ENCODE assay signal across 22 cellular contexts in genomic region chr1:226908913-226909312, GRCh38.
"Had no signal": no experiment of that assay in that cellular context is flagged by ENCODE, and none has a peak within 500 bp of the region (broad histone marks: within the 10 kb centered on the region; RNA-seq: fewer than 3 reads in every experiment).

No MANE protein-coding gene starts in this region.

- H3K9me3 Mint-ChIP-seq: activated B cell treated with CpG ODN at 0.5 μM for 24 hours; activated CD8-positive, alpha-beta T cell treated with anti-CD3 and anti-CD28 coated beads for 36 hours; activated naive CD4-positive, alpha-beta T cell treated with anti-CD3 and anti-CD28 coated beads, Interleukin-2, amount 50 U/mL, for 24 hours; activated naive CD8-positive, alpha-beta T cell treated with anti-CD3 and anti-CD28 coated beads, Interleukin-2, amount 50 U/mL, for 24 hours; activated T-helper 2 cell treated with anti-CD3 and anti-CD28 coated beads, Interferon-gamma antibody, Interleukin-2, Interleukin-4, amounts not matched to agents 10 μg/mL and 5 μg/mL and 100 μg/mL, durations not matched to agents 14 hours and 24 hours and 36 hours; naive thymus-derived CD4-positive, alpha-beta T cell; stimulated activated effector memory CD8-positive, alpha-beta T cell treated with anti-CD3 and anti-CD28 coated beads, Interleukin-12 subunit alpha, Interleukin-12 subunit beta, amount 100 ng/mL, for 72 hours; stimulated activated naive CD8-positive, alpha-beta T cell treated with anti-CD3 and anti-CD28 coated beads, Interleukin-15, Interleukin-2, amounts not matched to agents 100 ng/mL and 50 ng/mL, for 24 hours had no signal

- H3K4me3 ChIP-seq: heart right ventricle, left ventricle myocardium inferior, pancreas, prostate gland, sigmoid colon, thoracic aorta had no signal

- H3K27me3 Mint-ChIP-seq: activated B cell treated with CpG ODN at 0.5 μM for 24 hours; activated CD8-positive, alpha-beta T cell treated with anti-CD3 and anti-CD28 coated beads for 36 hours; activated naive CD4-positive, alpha-beta T cell treated with anti-CD3 and anti-CD28 coated beads, Interleukin-2, amount 50 U/mL, for 24 hours; activated naive CD8-positive, alpha-beta T cell treated with anti-CD3 and anti-CD28 coated beads, Interleukin-2, amount 50 U/mL, for 24 hours; stimulated activated naive CD8-positive, alpha-beta T cell treated with anti-CD3 and anti-CD28 coated beads, Interleukin-15, Interleukin-2, amounts not matched to agents 100 ng/mL and 50 ng/mL, for 24 hours had no signal

- H3K4me1 Mint-ChIP-seq: activated B cell treated with CpG ODN at 0.5 μM for 24 hours; activated naive CD4-positive, alpha-beta T cell treated with anti-CD3 and anti-CD28 coated beads, Interleukin-2, amount 50 U/mL, for 24 hours; activated naive CD8-positive, alpha-beta T cell treated with anti-CD3 and anti-CD28 coated beads, Interleukin-2, amount 50 U/mL, for 24 hours; stimulated activated effector memory CD8-positive, alpha-beta T cell treated with anti-CD3 and anti-CD28 coated beads, Interleukin-12 subunit alpha, Interleukin-12 subunit beta, amount 100 ng/mL, for 72 hours had no signal

- H3K36me3 ChIP-seq: pancreas, prostate gland had no signal

- ATAC-seq: activated CD8-positive, alpha-beta T cell treated with anti-CD3 and anti-CD28 coated beads for 36 hours; activated naive CD8-positive, alpha-beta T cell treated with anti-CD3 and anti-CD28 coated beads, Interleukin-2, amount 50 U/mL, for 24 hours; heart right ventricle; naive thymus-derived CD4-positive, alpha-beta T cell; pancreas; stimulated activated effector memory CD8-positive, alpha-beta T cell treated with anti-CD3 and anti-CD28 coated beads, Interleukin-12 subunit alpha, Interleukin-12 subunit beta, amount 100 ng/mL, for 72 hours had no signal

- H3K4me3 Mint-ChIP-seq: activated B cell treated with CpG ODN at 0.5 μM for 24 hours; activated CD8-positive, alpha-beta T cell treated with anti-CD3 and anti-CD28 coated beads for 36 hours; activated naive CD4-positive, alpha-beta T cell treated with anti-CD3 and anti-CD28 coated beads, Interleukin-2, amount 50 U/mL, for 24 hours; activated naive CD8-positive, alpha-beta T cell treated with anti-CD3 and anti-CD28 coated beads, Interleukin-2, amount 50 U/mL, for 24 hours; naive thymus-derived CD4-positive, alpha-beta T cell; stimulated activated effector memory CD8-positive, alpha-beta T cell treated with anti-CD3 and anti-CD28 coated beads, Interleukin-12 subunit alpha, Interleukin-12 subunit beta, amount 100 ng/mL, for 72 hours; stimulated activated naive CD8-positive, alpha-beta T cell treated with anti-CD3 and anti-CD28 coated beads, Interleukin-15, Interleukin-2, amounts not matched to agents 100 ng/mL and 50 ng/mL, for 24 hours had no signal

- H3K36me3 Mint-ChIP-seq: activated naive CD4-positive, alpha-beta T cell treated with anti-CD3 and anti-CD28 coated beads, Interleukin-2, amount 50 U/mL, for 24 hours; stimulated activated effector memory CD8-positive, alpha-beta T cell treated with anti-CD3 and anti-CD28 coated beads, Interleukin-12 subunit alpha, Interleukin-12 subunit beta, amount 100 ng/mL, for 72 hours had no signal

- DNase-seq: activated B cell treated with CpG ODN at 0.5 μM for 24 hours; activated CD4-positive, alpha-beta T cell treated with anti-CD3 and anti-CD28 coated beads, Interleukin-2, amount 50 U/mL, for 1 hour; activated CD8-positive, alpha-beta T cell treated with anti-CD3 and anti-CD28 coated beads for 36 hours; activated naive CD8-positive, alpha-beta T cell treated with anti-CD3 and anti-CD28 coated beads, Interleukin-2, amount 50 U/mL, for 24 hours; activated T-cell treated with anti-CD3 and anti-CD28 coated beads, Interleukin-2, amount 50 U/mL, for 48 hours; amygdala; heart right ventricle; left ventricle myocardium inferior; naive thymus-derived CD4-positive, alpha-beta T cell; retina; sigmoid colon; small intestine; stimulated activated CD4-positive, alpha-beta T cell treated with anti-CD3 and anti-CD28 coated beads, Interleukin-4, amount 100 ng/mL, for 24 hours; T-helper 2 cell; trophoblast cell had no signal

- H3K27me3 ChIP-seq: heart right ventricle, pancreas, sigmoid colon had no signal

- H3K27ac Mint-ChIP-seq: activated B cell treated with CpG ODN at 0.5 μM for 24 hours; activated CD8-positive, alpha-beta T cell treated with anti-CD3 and anti-CD28 coated beads for 36 hours; activated naive CD4-positive, alpha-beta T cell treated with anti-CD3 and anti-CD28 coated beads, Interleukin-2, amount 50 U/mL, for 24 hours; activated naive CD8-positive, alpha-beta T cell treated with anti-CD3 and anti-CD28 coated beads, Interleukin-2, amount 50 U/mL, for 24 hours; activated T-helper 2 cell treated with anti-CD3 and anti-CD28 coated beads, Interferon-gamma antibody, Interleukin-2, Interleukin-4, amounts not matched to agents 10 μg/mL and 5 μg/mL and 100 μg/mL, durations not matched to agents 14 hours and 24 hours and 36 hours; naive thymus-derived CD4-positive, alpha-beta T cell; stimulated activated effector memory CD8-positive, alpha-beta T cell treated with anti-CD3 and anti-CD28 coated beads, Interleukin-12 subunit alpha, Interleukin-12 subunit beta, amount 100 ng/mL, for 72 hours; stimulated activated naive CD8-positive, alpha-beta T cell treated with anti-CD3 and anti-CD28 coated beads, Interleukin-15, Interleukin-2, amounts not matched to agents 100 ng/mL and 50 ng/mL, for 24 hours had no signal

- H3K27ac ChIP-seq: heart right ventricle, left ventricle myocardium inferior, pancreas, prostate gland, sigmoid colon, thoracic aorta had no signal

- H3K4me1 ChIP-seq: pancreas, prostate gland had no signal
